Comparison of ENCODE assay signal across 8 cellular contexts in the genomic region with DNA sequence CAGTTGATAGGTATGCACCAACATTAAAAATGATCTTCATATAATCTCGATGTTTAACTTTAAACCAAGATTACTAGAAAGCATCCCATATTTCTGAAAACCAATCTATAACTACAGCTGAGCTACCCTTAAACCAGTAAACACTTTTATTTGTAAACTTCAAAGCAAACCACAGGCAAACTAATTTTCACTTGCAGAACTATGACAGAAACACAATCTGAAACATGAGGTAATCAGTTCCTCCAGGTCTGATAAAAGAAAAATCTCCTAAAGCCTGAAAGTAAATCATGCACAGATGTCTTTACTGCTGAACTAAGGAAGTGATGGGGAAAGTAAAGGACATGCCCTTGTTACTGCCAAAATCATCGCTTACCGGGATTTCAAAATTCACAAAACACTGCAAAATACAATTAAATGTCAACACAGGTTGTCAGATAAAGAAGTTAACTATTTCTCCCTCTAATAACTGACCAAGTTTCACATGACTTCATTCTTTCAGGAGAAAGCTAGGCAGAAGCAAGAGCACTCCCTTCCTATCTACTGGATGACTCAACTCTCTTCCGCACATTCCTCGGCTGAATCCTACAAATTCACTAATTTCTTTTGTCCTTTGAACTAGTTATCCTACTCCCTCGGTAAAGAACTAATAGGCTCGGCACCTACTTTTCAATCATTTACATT. TPM values are rescaled to one million over a fixed set of nuclear protein-coding genes. Genes with fewer than 3 reads are reported as not detected.
DNase-seq lines count a peak whose midpoint lies in the region; ATAC-seq and TF ChIP-seq lines count a peak whose summit lies in the region.

No MANE protein-coding gene starts in this region.

- TF ChIP-seq CTCF in MM.1S (IDR thresholded peaks at IDR 0.05; ENCODE audit: low read length) (no peak), brain (conservative IDR thresholded peaks at IDR 0.05) (no peak), lower lobe of right lung (IDR thresholded peaks at IDR 0.05) (no peak), transverse colon (IDR thresholded peaks at IDR 0.05) (no peak)

- H3K27me3 ChIP-seq in MM.1S (replicated peaks; ENCODE audit: insufficient read depth, low read length) = no peaks in the 10 kb centered on the region
- no peaks in the 10 kb centered on the region for H3K27me3 ChIP-seq in lower lobe of right lung (ENCODE audit: low read depth)
- no peaks in the 10 kb centered on the region for H3K27me3 ChIP-seq in transverse colon

- intact Hi-C loops in lower lobe of right lung (cut with DNase I) (no loop called here), transverse colon (cut with DNase I; ENCODE audit: low total_unique reads) (no loop called here)

- peaks cover 13% of the 10 kb centered on the region for H3K36me3 Mint-ChIP-seq in stimulated activated naive CD8-positive, alpha-beta T cell treated with anti-CD3 and anti-CD28 coated beads, Interleukin-15, Interleukin-2, amounts not matched to agents 100 ng/mL and 50 ng/mL, for 24 hours (ENCODE audit: low read depth)
- peaks cover 18% of the 10 kb centered on the region for H3K36me3 Mint-ChIP-seq in brain

- H2AFZ ChIP-seq in MM.1S (ENCODE audit: low read length) = no peak overlapping the region

- no peaks in the 10 kb centered on the region for H3K9me3 Mint-ChIP-seq in stimulated activated naive CD8-positive, alpha-beta T cell treated with anti-CD3 and anti-CD28 coated beads, Interleukin-15, Interleukin-2, amounts not matched to agents 100 ng/mL and 50 ng/mL, for 24 hours
- H3K9me3 Mint-ChIP-seq in brain = peaks cover 3 to 6% (median 5%) of the 10 kb centered on the region in 5 experiments

- ATAC-seq in stimulated activated naive CD8-positive, alpha-beta T cell treated with anti-CD3 and anti-CD28 coated beads, Interleukin-15, Interleukin-2, amounts not matched to agents 100 U/mL and 50 U/mL, for 24 hours = no peak
- ATAC-seq in lower lobe of right lung (no peak), GM21367 (IDR thresholded peaks at IDR 0.05; ENCODE audit: unreplicated experiment) (no peak)

- no peaks in the 10 kb centered on the region for H3K9me2 ChIP-seq in MM.1S (replicated peaks; ENCODE audit: insufficient read depth, low read length)

- H3K4me1 ChIP-seq in MM.1S (ENCODE audit: low read length) (peaks cover 24% of the 10 kb centered on the region), lower lobe of right lung (peaks cover 29% of the 10 kb centered on the region), transverse colon (peaks cover 20 to 45% (median 24%) of the 10 kb centered on the region in 4 donors)

- H3K27ac ChIP-seq in MM.1S (ENCODE audit: low read length) (peak overlapping the region; percentile 3; the same call in 1 of the 2 replicates), lower lobe of right lung (peak overlapping the region; percentile 98), transverse colon (peak overlapping the region; percentile 99 to 100 (median 100))

- H3K36me3 ChIP-seq in MM.1S (replicated peaks; ENCODE audit: insufficient read depth, low read length) (no peaks in the 10 kb centered on the region), lower lobe of right lung (no peaks in the 10 kb centered on the region), transverse colon (no peaks in the 10 kb centered on the region)

- in situ Hi-C loops in transverse colon (cut with MboI; ENCODE audit: low pct_ligation_motif_present in 1 of 4, low pct_unique_long_range_greater_than_20kb in 1 of 4, low sequenced_read_pairs in 3 of 4) = no loop called here

- peaks cover 47% of the 10 kb centered on the region for H3K4me1 Mint-ChIP-seq in stimulated activated naive CD8-positive, alpha-beta T cell treated with anti-CD3 and anti-CD28 coated beads, Interleukin-15, Interleukin-2, amounts not matched to agents 100 ng/mL and 50 ng/mL, for 24 hours (ENCODE audit: low read depth)
- peaks cover 48% of the 10 kb centered on the region for H3K4me1 Mint-ChIP-seq in brain

- H3K9ac ChIP-seq in MM.1S (ENCODE audit: low read length) = peak overlapping the region; percentile 90; the same call in 1 of the 2 replicates

- no peak for DNase-seq in stimulated activated naive CD8-positive, alpha-beta T cell treated with anti-CD3 and anti-CD28 coated beads, Interleukin-15, Interleukin-2, amounts not matched to agents 100 U/mL and 50 U/mL, for 24 hours
- peak; percentile 53 for DNase-seq in MM.1S
- no peak for DNase-seq in lower lobe of right lung
- no peak for DNase-seq in transverse colon
- DNase-seq in stimulated activated CD8-positive, alpha-beta memory T cell treated with anti-CD3 and anti-CD28 coated beads, Interleukin-4, amount 100 ng/mL, for 48 hours = no peak

- H3K27ac Mint-ChIP-seq in stimulated activated naive CD8-positive, alpha-beta T cell treated with anti-CD3 and anti-CD28 coated beads, Interleukin-15, Interleukin-2, amounts not matched to agents 100 ng/mL and 50 ng/mL, for 24 hours = peak overlapping the region; percentile 96
- H3K27ac Mint-ChIP-seq in brain = peak overlapping the region; percentile 13 to 97 (median 88)

- no peaks in the 10 kb centered on the region for H3K27me3 Mint-ChIP-seq in stimulated activated naive CD8-positive, alpha-beta T cell treated with anti-CD3 and anti-CD28 coated beads, Interleukin-15, Interleukin-2, amounts not matched to agents 100 ng/mL and 50 ng/mL, for 24 hours
- H3K27me3 Mint-ChIP-seq in brain = peaks cover 4% of the 10 kb centered on the region

- WGBS in transverse colon (ENCODE audit: low coverage in 1 of 2), 2 donors = 3 to 14% methylated on average over 7 of the region's 7 CpGs

- H3K9me3 ChIP-seq in MM.1S (replicated peaks; ENCODE audit: insufficient read depth, low read length) = no peaks in the 10 kb centered on the region
- no peaks in the 10 kb centered on the region for H3K9me3 ChIP-seq in lower lobe of right lung
- H3K9me3 ChIP-seq in transverse colon = no peaks in the 10 kb centered on the region

- H3K4me2 ChIP-seq in MM.1S (ENCODE audit: low read depth, low read length) = peak overlapping the region; percentile 91

- peaks cover 21% of the 10 kb centered on the region for H3F3A ChIP-seq in MM.1S (ENCODE audit: insufficient read depth, low read length)

- peaks cover 51% of the 10 kb centered on the region for H3K79me2 ChIP-seq in MM.1S (ENCODE audit: low read length)

- H3K4me3 ChIP-seq in MM.1S (ENCODE audit: low read length) (peak overlapping the region; percentile 85), lower lobe of right lung (peak overlapping the region; percentile 68), transverse colon (peak overlapping the region in 3 of 4 donors; percentile 71 to 96 (median 92))

- H3K4me3 Mint-ChIP-seq in stimulated activated naive CD8-positive, alpha-beta T cell treated with anti-CD3 and anti-CD28 coated beads, Interleukin-15, Interleukin-2, amounts not matched to agents 100 ng/mL and 50 ng/mL, for 24 hours = peak overlapping the region; percentile 91
- H3K4me3 Mint-ChIP-seq in brain = peak overlapping the region; percentile 83 to 92 (median 86)

- TF ChIP-seq EP300 in transverse colon (IDR thresholded peaks at IDR 0.05; ENCODE audit: low read depth) = no peak

- peaks cover 22% of the 10 kb centered on the region for H4K20me1 ChIP-seq in MM.1S (ENCODE audit: insufficient read depth, low read length)

- TF ChIP-seq POLR2A in transverse colon (IDR thresholded peaks at IDR 0.05) = no peak

RNA-seq across cellular contexts. Expression of a gene that starts 1.5 kb away (rescaled TPM):
- polyA plus RNA-seq in brain (ENCODE audit: insufficient read depth, low read depth, low replicate concordance) = 0.83 TPM
- total RNA-seq in lower lobe of right lung (33.5 TPM), transverse colon (10 to 100 TPM; 11.6 to 25.4 (median 21.7) TPM)

Comparison
In these comparisons a context has a peak if more than half of its experiments do, and no peak if none do; other contexts are left out.
1. H3K27ac ChIP-seq: peak in every context shown above with its lines; median percentile 100 in transverse colon; 98 in lower lobe of right lung; 3 in MM.1S.